12 cellular contexts compared by ENCODE assay signal in genomic region chr15:37059051-37059450, GRCh38. TPM values are rescaled to one million over a fixed set of nuclear protein-coding genes. Genes with fewer than 3 reads are reported as not detected.
DNase-seq lines count a peak whose midpoint lies in the region; ATAC-seq, FAIRE-seq and TF ChIP-seq lines count a peak whose summit lies in the region.
"Had no signal": no experiment of that assay in that cellular context is flagged by ENCODE, and none has a peak within 500 bp of the region (broad histone marks: within the 10 kb centered on the region; RNA-seq: fewer than 3 reads in every experiment).

No MANE protein-coding gene starts in this region.

- H3K9me3 Mint-ChIP-seq in naive thymus-derived CD8-positive, alpha-beta T cell: peaks cover 0 to 3% (median 0%) of the 10 kb centered on the region in 9 donors

- peak overlapping the region; percentile 29 for H3K4me2 ChIP-seq in keratinocyte (ENCODE audit: control insufficient read depth, extremely low read depth, insufficient read depth, low read depth, low read length)

- FAIRE-seq in keratinocyte (lab: Jason Lieb, UNC): no peak

- no peak overlapping the region for H3K4me3 ChIP-seq in keratinocyte (ENCODE audit: control insufficient read depth in 2 of 3, extremely low read depth in 1 of 3, insufficient read depth in 2 of 3, low read depth in 1 of 3, low read length in 3 of 3)
- no peak overlapping the region for H3K4me3 ChIP-seq in upper lobe of left lung
- H3K4me3 ChIP-seq: tibial nerve had no signal

- no peaks in the 10 kb centered on the region for H3K36me3 Mint-ChIP-seq in naive thymus-derived CD8-positive, alpha-beta T cell

- no peak overlapping the region for H2AFZ ChIP-seq in keratinocyte (ENCODE audit: control insufficient read depth, low read length)

- TF ChIP-seq POLR2A in upper lobe of left lung (IDR thresholded peaks at IDR 0.05): no peak

- H3K4me1 Mint-ChIP-seq in naive thymus-derived CD8-positive, alpha-beta T cell: no peaks in the 10 kb centered on the region

- ATAC-seq in upper lobe of left lung (ENCODE audit: low FRiP score in 2 of 2): peak; percentile 60 to 65
- ATAC-seq in naive thymus-derived CD8-positive, alpha-beta T cell: no peak
- no peak for ATAC-seq in GM18502 (IDR thresholded peaks at IDR 0.05; ENCODE audit: poor library complexity, unreplicated experiment)

- H3K27ac ChIP-seq in keratinocyte (ENCODE audit: control insufficient read depth, insufficient read depth, low read length) (peak overlapping the region; percentile 43), upper lobe of left lung (no peak overlapping the region)
- H3K27ac ChIP-seq: tibial nerve had no signal

- no peak for TF ChIP-seq EP300 in upper lobe of left lung (IDR thresholded peaks at IDR 0.05)

- H3K9me1 ChIP-seq in keratinocyte (ENCODE audit: control insufficient read depth, extremely low read depth, insufficient read depth, low read length): peaks cover 3% of the 10 kb centered on the region

- H3K36me3 ChIP-seq in keratinocyte (ENCODE audit: control insufficient read depth in 2 of 2, extremely low read depth in 1 of 2, insufficient read depth in 2 of 2, low read length in 2 of 2) (no peaks in the 10 kb centered on the region), upper lobe of left lung (peaks cover 0 to 9% (median 0%) of the 10 kb centered on the region in 4 donors)
- H3K36me3 ChIP-seq: tibial nerve had no signal

- POLR2A ChIA-PET in naive thymus-derived CD8-positive, alpha-beta T cell (lab: Charles Lee): no interaction called here

- H3K9me3 ChIP-seq in keratinocyte (ENCODE audit: control insufficient read depth, low read depth, low read length) (no peaks in the 10 kb centered on the region), upper lobe of left lung (no peaks in the 10 kb centered on the region)
- H3K9me3 ChIP-seq: tibial nerve had no signal

- DNase-seq in LoVo (ENCODE audit: low spot score) (peak; percentile 31), dedifferentiated amniotic fluid mesenchymal stem cell (ENCODE audit: extremely low spot score) (peak; percentile 83), keratinocyte (ENCODE audit: low read depth, low spot score) (peak; percentile 21), upper lobe of left lung (no peak), middle frontal gyrus (ENCODE audit: extremely low spot score, low spot score) (no peak)
- DNase-seq in naive thymus-derived CD8-positive, alpha-beta T cell: no peak
- DNase-seq: activated T-cell treated with anti-CD3 and anti-CD28 coated beads for 4 hours, DMS153, NCI-H748 treated with DMSO at 0.1 percent for 48 hours had no signal

- H3K4me3 Mint-ChIP-seq in naive thymus-derived CD8-positive, alpha-beta T cell: no peak overlapping the region

- H3K27ac Mint-ChIP-seq in naive thymus-derived CD8-positive, alpha-beta T cell: no peak overlapping the region

- H4K20me1 ChIP-seq in keratinocyte (ENCODE audit: control insufficient read depth, extremely low read depth, insufficient read depth, low read length): no peaks in the 10 kb centered on the region

- 28 to 34% methylated on average over 3 of the region's 3 CpGs for WGBS in upper lobe of left lung, 2 donors

- H3K4me1 ChIP-seq in keratinocyte (ENCODE audit: control insufficient read depth, extremely low read depth, insufficient read depth, low read length) (peaks cover 37% of the 10 kb centered on the region), upper lobe of left lung (peaks cover 6 to 35% (median 15%) of the 10 kb centered on the region in 4 donors)

- H3K79me2 ChIP-seq in keratinocyte (ENCODE audit: control insufficient read depth, insufficient read depth, low read length): no peaks in the 10 kb centered on the region

- no peak overlapping the region for H3K9ac ChIP-seq in keratinocyte (ENCODE audit: control insufficient read depth, extremely low read depth, insufficient read depth, low read length)

- peaks cover 0 to 12% (median 5%) of the 10 kb centered on the region in 5 donors for H3K27me3 Mint-ChIP-seq in naive thymus-derived CD8-positive, alpha-beta T cell

- H3K27me3 ChIP-seq in keratinocyte (ENCODE audit: control insufficient read depth, extremely low read depth, insufficient read depth, low read length) (no peaks in the 10 kb centered on the region), upper lobe of left lung (no peaks in the 10 kb centered on the region)

- dilution Hi-C loops in keratinocyte (cut with MboI; ENCODE audit: extremely low pct_ligation_motif_present, low sequenced_read_pairs): no loop called here

- TF ChIP-seq CTCF in keratinocyte (optimal IDR thresholded peaks at IDR 0.05 in 1 of 3, IDR thresholded peaks at IDR 0.05 in 1 of 3, conservative IDR thresholded peaks at IDR 0.05 in 1 of 3; ENCODE audit: extremely low read depth in 1 of 3, insufficient read depth in 2 of 3, low read length in 3 of 3) (no peak), upper lobe of left lung (IDR thresholded peaks at IDR 0.05) (no peak)

RNA-seq across cellular contexts. Expression of gene MEIS2, which starts 41.3 kb away (rescaled TPM):
- polyA plus RNA-seq in keratinocyte: 8.3 to 11.4 TPM (median 11.3 TPM) in 3 replicates
- 6.3 TPM for polyA plus RNA-seq in keratinocyte (2011; ENCODE audit: low read depth)
- 8.9 and 10.4 TPM in 2 replicates for polyA plus RNA-seq in keratinocyte (2011; cell fraction: cytosol; rRNA removed)
- 21.1 and 29.0 TPM in 2 replicates for polyA plus RNA-seq in keratinocyte (2011; cell fraction: nucleus; rRNA removed)
- polyA plus RNA-seq in keratinocyte (2012; ENCODE audit: low replicate concordance): 4.4 and 10.9 TPM in 2 replicates
- 11.2 to 31.2 TPM (median 25.9 TPM) in 3 replicates for polyA minus RNA-seq in keratinocyte
- polyA minus RNA-seq in keratinocyte (2011; cell fraction: cytosol; rRNA and poly(A)+ RNA removed): 3.3 TPM
- 16.4 and 29.4 TPM in 2 replicates for polyA minus RNA-seq in keratinocyte (2011; cell fraction: nucleus; rRNA and poly(A)+ RNA removed)
- total RNA-seq in upper lobe of left lung: 10 to 100 TPM; 13.7 to 53.4 (median 21.4) TPM
- total RNA-seq in naive thymus-derived CD8-positive, alpha-beta T cell: not detected
- polyA plus RNA-seq in naive thymus-derived CD8-positive, alpha-beta T cell: not detected
- total RNA-seq: T-helper 2 cell treated with Interferon-gamma antibody and Interleukin-4, amounts not matched to agents 100 ng/mL and 5 ng/mL, for 36 hours had no signal

Comparison
In these comparisons a context has a peak if more than half of its experiments do, and no peak if none do; other contexts are left out.
1. DNase-seq: peak in LoVo (single experiment), dedifferentiated amniotic fluid mesenchymal stem cell (single experiment) and keratinocyte (single experiment); none in upper lobe of left lung (0 of 2), middle frontal gyrus (single experiment) and naive thymus-derived CD8-positive, alpha-beta T cell (0 of 10).
2. ATAC-seq: peak in upper lobe of left lung (2 of 2); none in naive thymus-derived CD8-positive, alpha-beta T cell (0 of 2) and GM18502 (single experiment).
3. RNA of gene MEIS2, which starts 41.3 kb away (total RNA-seq): 13.7 to 53.4 TPM in upper lobe of left lung; not detected in naive thymus-derived CD8-positive, alpha-beta T cell; every median in the first group is over 10 times any median in the second.